In genomic region chr13:113621986-113622550, GRCh38 we compare ENCODE assay signal across 14 cellular contexts. TPM values are rescaled to one million over a fixed set of nuclear protein-coding genes. Genes with fewer than 3 reads are reported as not detected.
A peak's percentile ranks its signal among the peaks of the same experiment; 100 is the strongest.
DNase-seq lines count a peak whose midpoint lies in the region; ATAC-seq, FAIRE-seq and TF ChIP-seq lines count a peak whose summit lies in the region.
"Not testable (repeated sequence)": the region's sequence is repeated elsewhere in the genome, so short reads cannot be mapped to it uniquely, and the experiment has no call there.
"Had no signal": no experiment of that assay in that cellular context is flagged by ENCODE, and none has a peak within 500 bp of the region (broad histone marks: within the 10 kb centered on the region; RNA-seq: fewer than 3 reads in every experiment).

No MANE protein-coding gene starts in this region.

- H3K9me3 Mint-ChIP-seq in CD14-positive monocyte; astrocyte (ENCODE audit: unreplicated experiment); chondrocyte (ENCODE audit: low read depth): not testable (repeated sequence)

- H3K27ac ChIP-seq in RWPE2 (ENCODE audit: poor library complexity, severe bottlenecking); astrocyte (ENCODE audit: low read depth, low read length); left ventricle myocardium inferior (replicated peaks); lower lobe of right lung; spleen: not testable (repeated sequence)

- TF ChIP-seq POLR2A in spleen (IDR thresholded peaks at IDR 0.05), result not testable (repeated sequence)

- not testable (repeated sequence) for TF ChIP-seq CTCF in CD14-positive monocyte (IDR thresholded peaks at IDR 0.05); RWPE2 (IDR thresholded peaks at IDR 0.05; ENCODE audit: poor library complexity, severe bottlenecking); astrocyte (IDR thresholded peaks at IDR 0.05; ENCODE audit: insufficient read depth, low read depth, low read length); chondrocyte (IDR thresholded peaks at IDR 0.05); left ventricle myocardium inferior (IDR thresholded peaks at IDR 0.05; ENCODE audit: borderline replicate concordance); lower lobe of right lung (IDR thresholded peaks at IDR 0.05); spleen (IDR thresholded peaks at IDR 0.05 in 8 of 11, conservative IDR thresholded peaks at IDR 0.05 in 3 of 11)

- H3K4me1 Mint-ChIP-seq in CD14-positive monocyte; astrocyte (ENCODE audit: low read depth, unreplicated experiment): not testable (repeated sequence)
- H3K4me1 Mint-ChIP-seq in chondrocyte (ENCODE audit: low read depth), result peaks cover 23% of the 10 kb centered on the region

- H3K27me3 ChIP-seq in RWPE2 (ENCODE audit: insufficient read depth, poor library complexity, severe bottlenecking); astrocyte (ENCODE audit: insufficient read depth, low read length); left ventricle myocardium inferior (ENCODE audit: low read depth); lower lobe of right lung (ENCODE audit: low read depth); spleen (replicated peaks in 1 of 7): not testable (repeated sequence)

- ATAC-seq in RWPE2 (ENCODE audit: low read depth); lower lobe of right lung: not testable (repeated sequence)

- not testable (repeated sequence) for H3K4me3 ChIP-seq in RWPE2 (ENCODE audit: severe bottlenecking); astrocyte (ENCODE audit: insufficient read depth, low read depth, low read length); left ventricle myocardium inferior; lower lobe of right lung; spleen

- H3K36me3 Mint-ChIP-seq in CD14-positive monocyte (peaks cover 22 to 54% of the 10 kb centered on the region in 2 donors), astrocyte (ENCODE audit: low read depth, unreplicated experiment) (peaks cover 13% of the 10 kb centered on the region), chondrocyte (ENCODE audit: low read depth) (peaks cover 19% of the 10 kb centered on the region)

- H3K36me3 ChIP-seq in RWPE2 (ENCODE audit: low read depth), result peaks cover 51% of the 10 kb centered on the region
- H3K36me3 ChIP-seq in astrocyte (ENCODE audit: insufficient read depth, low read length), result not testable (repeated sequence)
- H3K36me3 ChIP-seq in left ventricle myocardium inferior, result peaks cover 15% of the 10 kb centered on the region
- peaks cover 10% of the 10 kb centered on the region for H3K36me3 ChIP-seq in lower lobe of right lung
- peaks cover 0 to 72% (median 14%) of the 10 kb centered on the region in 6 donors for H3K36me3 ChIP-seq in spleen

- H3K9me3 ChIP-seq in RWPE2 (ENCODE audit: severe bottlenecking); astrocyte (ENCODE audit: insufficient read depth, low read depth, low read length); left ventricle myocardium inferior (replicated peaks); lower lobe of right lung; spleen: not testable (repeated sequence)

- H3K9ac ChIP-seq in astrocyte (ENCODE audit: low read length), result not testable (repeated sequence)

- H2AFZ ChIP-seq in astrocyte (ENCODE audit: low read depth, low read length), result not testable (repeated sequence)

- peaks cover 72% of the 10 kb centered on the region for H4K20me1 ChIP-seq in astrocyte (ENCODE audit: insufficient read depth, low read length)

- not testable (repeated sequence) for H3K4me2 ChIP-seq in astrocyte (ENCODE audit: low read length)

- H3K4me3 Mint-ChIP-seq in CD14-positive monocyte; astrocyte (ENCODE audit: unreplicated experiment); chondrocyte (ENCODE audit: unreplicated experiment): not testable (repeated sequence)

- intact Hi-C loops in CD14-positive monocyte (cut with micrococcal nuclease); left ventricle myocardium inferior (cut with micrococcal nuclease); lower lobe of right lung (cut with DNase I); posterior vena cava (cut with DNase I); spleen (cut with DNase I; ENCODE audit: low total_unique reads): not testable (repeated sequence)

- FAIRE-seq in astrocyte (lab: Jason Lieb, UNC), result not testable (repeated sequence)

- H3K79me2 ChIP-seq in astrocyte (ENCODE audit: insufficient read depth, low read length), result peaks cover 38% of the 10 kb centered on the region

- H3K27ac Mint-ChIP-seq in CD14-positive monocyte (peak overlapping the region in 5 of 7 donors; percentile 21 to 72 (median 33)), astrocyte (ENCODE audit: unreplicated experiment) (peak overlapping the region; percentile 31)
- H3K27ac Mint-ChIP-seq in chondrocyte (ENCODE audit: unreplicated experiment), result not testable (repeated sequence)

- DNase-seq in CD14-positive monocyte (ENCODE audit: low spot score) (peak; percentile 40), RWPE2 (ENCODE audit: low spot score) (peak; percentile 47), chondrocyte (ENCODE audit: low spot score) (peak; percentile 72), left ventricle myocardium inferior (peak; percentile 7), lower lobe of right lung (peak; percentile 17), posterior vena cava (ENCODE audit: low spot score) (peak; percentile 66), spleen (peak; percentile 51)
- not testable (repeated sequence) for DNase-seq in astrocyte (ENCODE audit: low read depth)

- not testable (repeated sequence) for H3K4me1 ChIP-seq in RWPE2 (ENCODE audit: insufficient read depth, poor library complexity, severe bottlenecking); left ventricle myocardium inferior; lower lobe of right lung; spleen
- H3K4me1 ChIP-seq in astrocyte (ENCODE audit: insufficient read depth, low read length), result peaks cover 15% of the 10 kb centered on the region

- peaks cover 0 to 16% (median 2%) of the 10 kb centered on the region in 3 donors for H3K27me3 Mint-ChIP-seq in CD14-positive monocyte (ENCODE audit: low read depth in 3 of 3)
- H3K27me3 Mint-ChIP-seq in astrocyte (ENCODE audit: low read depth, unreplicated experiment); chondrocyte (ENCODE audit: low read depth): not testable (repeated sequence)

- 94 to 98% (median 96%) methylated on average over 20 of the region's 20 CpGs for WGBS in spleen, 5 donors

RNA-seq across cellular contexts. Expression of gene ATP4B, which starts 35.9 kb away (rescaled TPM):
- polyA plus RNA-seq in CD14-positive monocyte (not detected), spleen (under 1 TPM; 0.09 to 0.15 (median 0.13) TPM)
- total RNA-seq in astrocyte (not detected in 2 replicates), chondrocyte (not detected in 3 replicates), left ventricle myocardium inferior (not detected), lower lobe of right lung (not detected), posterior vena cava (not detected), spleen (under 1 TPM in 3 of 7 donors, not detected in 4; 0.32 to 0.46 (median 0.43) TPM)
- total RNA-seq: Caco-2; CD4-positive, CD25-positive, alpha-beta regulatory T cell; CD8-positive, alpha-beta T cell; H1 had no signal
- polyA plus RNA-seq: A549; BJ; CD4-positive, CD25-positive, alpha-beta regulatory T cell had no signal

RNA-seq across cellular contexts. Expression of gene TFDP1, which starts 37.5 kb away (rescaled TPM):
- polyA plus RNA-seq in CD14-positive monocyte (10 to 100 TPM; 37.6 to 54.0 TPM), spleen (10 to 100 TPM; 21.7 to 42.4 (median 40.1) TPM)
- total RNA-seq in astrocyte (39.0 and 49.4 TPM in 2 replicates), chondrocyte (52.8 to 76.0 TPM (median 54.3 TPM) in 3 replicates), left ventricle myocardium inferior (48.7 TPM), lower lobe of right lung (47.0 TPM), posterior vena cava (10 to 100 TPM; 36.6 to 40.3 TPM), spleen (10 to 100 TPM; 47.5 to 91.7 (median 59.4) TPM)

RNA-seq across cellular contexts. Expression of gene GRK1, which starts 45.0 kb away (rescaled TPM):
- not detected for polyA plus RNA-seq in CD14-positive monocyte
- not detected in 2 replicates for total RNA-seq in astrocyte
- 0.07 TPM in 1 of 3 replicates, not detected in the others for total RNA-seq in chondrocyte
- total RNA-seq in left ventricle myocardium inferior, result 0.85 TPM
- total RNA-seq in lower lobe of right lung, result not detected
- total RNA-seq in posterior vena cava, result not detected
- not detected for total RNA-seq in spleen
- polyA plus RNA-seq in spleen, result not detected
- total RNA-seq: Caco-2; CD4-positive, CD25-positive, alpha-beta regulatory T cell; CD8-positive, alpha-beta T cell; H1 had no signal
- polyA plus RNA-seq: A549; CD4-positive, CD25-positive, alpha-beta regulatory T cell had no signal
